25 cellular contexts compared by ENCODE assay signal in genomic region chr10:101574354-101574753, GRCh38.
"Had no signal": no experiment of that assay in that cellular context is flagged by ENCODE, and none has a peak within 500 bp of the region (broad histone marks: within the 10 kb centered on the region; RNA-seq: fewer than 3 reads in every experiment).

No MANE protein-coding gene starts in this region.

- H3K27me3 ChIP-seq: brain microvascular endothelial cell, cardiac muscle cell, Peyer's patch had no signal

- H3K36me3 ChIP-seq: brain microvascular endothelial cell, cardiac muscle cell, SJSA1 had no signal

- H3K4me3 Mint-ChIP-seq: activated CD4-positive, alpha-beta memory T cell treated with anti-CD3 and anti-CD28 coated beads, Interleukin-2, amount 10 ng/mL, durations not matched to agents 7 days and 5 days; activated naive CD4-positive, alpha-beta T cell treated with anti-CD3 and anti-CD28 coated beads, Interleukin-2, amount 10 ng/mL, durations not matched to agents 7 days and 5 days; activated naive CD8-positive, alpha-beta T cell treated with anti-CD3 and anti-CD28 coated beads for 36 hours; activated T-helper 17 cell treated with anti-CD3 and anti-CD28 coated beads, Interleukin-2, amount 50 U/mL, for 72 hours; T-cell had no signal

- H3K9me3 Mint-ChIP-seq: activated CD4-positive, alpha-beta memory T cell treated with anti-CD3 and anti-CD28 coated beads, Interleukin-2, amount 10 ng/mL, durations not matched to agents 7 days and 5 days; activated naive CD4-positive, alpha-beta T cell treated with anti-CD3 and anti-CD28 coated beads, Interleukin-2, amount 10 ng/mL, durations not matched to agents 7 days and 5 days; activated naive CD8-positive, alpha-beta T cell treated with anti-CD3 and anti-CD28 coated beads for 36 hours; activated T-helper 17 cell treated with anti-CD3 and anti-CD28 coated beads, Interleukin-2, amount 50 U/mL, for 72 hours had no signal

- ATAC-seq: activated T-helper 17 cell treated with anti-CD3 and anti-CD28 coated beads, Interleukin-2, amount 50 U/mL, for 72 hours; T-cell had no signal

- H3K4me1 Mint-ChIP-seq: activated T-helper 17 cell treated with anti-CD3 and anti-CD28 coated beads, Interleukin-2, amount 50 U/mL, for 72 hours had no signal

- H3K36me3 Mint-ChIP-seq: activated naive CD4-positive, alpha-beta T cell treated with anti-CD3 and anti-CD28 coated beads, Interleukin-2, amount 10 ng/mL, durations not matched to agents 7 days and 5 days had no signal

- H3K4me3 ChIP-seq: cardiac muscle cell, Peyer's patch, SJSA1 had no signal

- H3K27ac ChIP-seq: brain microvascular endothelial cell, cardiac muscle cell, Peyer's patch, RWPE1, SJSA1, VCaP had no signal

- H3K27ac Mint-ChIP-seq: activated CD4-positive, alpha-beta memory T cell treated with anti-CD3 and anti-CD28 coated beads, Interleukin-2, amount 10 ng/mL, durations not matched to agents 7 days and 5 days; activated T-helper 17 cell treated with anti-CD3 and anti-CD28 coated beads, Interleukin-2, amount 50 U/mL, for 72 hours; T-cell had no signal

- DNase-seq: activated CD4-positive, alpha-beta memory T cell treated with anti-CD3 and anti-CD28 coated beads, Interleukin-2, amount 10 ng/mL, durations not matched to agents 7 days and 5 days; activated CD4-positive, alpha-beta T cell treated with anti-CD3 and anti-CD28 coated beads, Interleukin-2, amount 50 U/mL, for 1 hour; activated CD4-positive, CD25-positive, alpha-beta regulatory T cell; activated gamma-delta T cell; activated naive CD4-positive, alpha-beta T cell treated with anti-CD3 and anti-CD28 coated beads, Interleukin-2, amount 10 ng/mL, durations not matched to agents 7 days and 5 days; activated naive CD8-positive, alpha-beta T cell treated with anti-CD3 and anti-CD28 coated beads for 36 hours; activated T-cell treated with anti-CD3 and anti-CD28 coated beads for 4 hours; activated T-cell treated with anti-CD3 and anti-CD28 coated beads, Interleukin-2, amount 50 U/mL, for 48 hours; brain microvascular endothelial cell; cerebellar nuclear complex; Kasumi-1; NCI-H1105 treated with DMSO at 0.1 percent for 48 hours; NCI-H1436 treated with DMSO at 0.1 percent for 48 hours; NCI-H187; NCI-H2081; NCI-H524; Peyer's patch; SHP77; T-cell; T-helper 2 cell had no signal
